In the genomic region with DNA sequence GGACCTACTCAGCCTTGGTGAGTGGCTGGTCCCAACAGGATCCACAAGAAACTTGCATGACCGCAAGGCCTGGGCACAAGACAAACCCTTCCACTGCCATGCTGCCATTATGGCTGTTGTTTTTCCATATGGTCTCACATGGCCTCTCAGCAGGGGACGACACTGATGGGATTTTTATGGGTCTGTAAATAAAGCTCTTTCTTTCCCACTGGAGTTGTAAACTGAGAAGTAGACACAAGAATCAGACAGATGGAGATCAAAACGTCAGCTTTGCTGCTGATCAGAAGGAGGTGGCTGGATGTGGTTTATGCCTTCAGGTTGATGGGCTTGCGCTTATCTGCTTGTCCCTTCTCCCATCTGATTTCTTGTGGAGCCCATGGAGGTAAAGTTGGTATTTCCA, we compare ENCODE assay signal across 14 cellular contexts.
DNase-seq lines count a peak whose midpoint lies in the region; TF ChIP-seq lines count a peak whose summit lies in the region.
"Had no signal": no experiment of that assay in that cellular context is flagged by ENCODE, and none has a peak within 500 bp of the region (broad histone marks: within the 10 kb centered on the region; RNA-seq: fewer than 3 reads in every experiment).

No MANE protein-coding gene starts in this region.

- peaks cover 6% of the 10 kb centered on the region; the same call in 1 of the 2 replicates for H3K4me1 ChIP-seq in HEK293 (ENCODE audit: control insufficient read depth, insufficient read depth, low read length)

- no peak overlapping the region for H3K4me3 Mint-ChIP-seq in activated naive CD4-positive, alpha-beta T cell treated with anti-CD3 and anti-CD28 coated beads, Interleukin-2, amount 10 ng/mL, durations not matched to agents 7 days and 5 days
- H3K4me3 Mint-ChIP-seq: H9; T-helper 2 cell treated with Interferon-gamma antibody and Interleukin-4, amounts not matched to agents 5 μg/mL and 100 μg/mL, for 36 hours had no signal

- no peak overlapping the region for H3K4me3 ChIP-seq in HEK293 (ENCODE audit: low read depth, low read length)

- DNase-seq in COLO668 (lab: John Stamatoyannopoulos, UW; ENCODE audit: unreplicated experiment) (peak; percentile 79), NCI-H2171 (lab: John Stamatoyannopoulos, UW) (peak; percentile 78), NCI-H774 (lab: John Stamatoyannopoulos, UW) (peak; percentile 5), DMS114 treated with DMSO at 0.1 percent for 48 hours (lab: John Stamatoyannopoulos, UW; ENCODE audit: unreplicated experiment) (no peak), NCI-H82 (lab: John Stamatoyannopoulos, UW) (no peak), T1000 (lab: John Stamatoyannopoulos, UW) (no peak)
- DNase-seq in activated naive CD4-positive, alpha-beta T cell treated with anti-CD3 and anti-CD28 coated beads, Interleukin-2, amount 10 ng/mL, durations not matched to agents 7 days and 5 days = no peak
- DNase-seq: C1 segment of cervical spinal cord, DMS53, H9, NCI-H1694, SW 1271 had no signal

- CTCF ChIA-PET in HEK293 (lab: Yijun Ruan, JAX) = no interaction called here
- CTCF ChIA-PET in activated naive CD4-positive, alpha-beta T cell treated with anti-CD3 and anti-CD28 coated beads, Interleukin-2, amount 10 ng/mL, durations not matched to agents 7 days and 5 days (lab: Charles Lee) = no interaction called here

- peak overlapping the region; percentile 54 for H3K27ac ChIP-seq in HEK293 (ENCODE audit: extremely low read depth, low read depth, low read length)

- peaks cover 3% of the 10 kb centered on the region for H3K27me3 Mint-ChIP-seq in activated naive CD4-positive, alpha-beta T cell treated with anti-CD3 and anti-CD28 coated beads, Interleukin-2, amount 10 ng/mL, durations not matched to agents 7 days and 5 days

- POLR2A ChIA-PET in HEK293 (lab: Yijun Ruan, JAX) = no interaction called here

- H3K36me3 Mint-ChIP-seq in activated naive CD4-positive, alpha-beta T cell treated with anti-CD3 and anti-CD28 coated beads, Interleukin-2, amount 10 ng/mL, durations not matched to agents 7 days and 5 days = no peaks in the 10 kb centered on the region

- no peaks in the 10 kb centered on the region for H3K4me1 Mint-ChIP-seq in activated naive CD4-positive, alpha-beta T cell treated with anti-CD3 and anti-CD28 coated beads, Interleukin-2, amount 10 ng/mL, durations not matched to agents 7 days and 5 days
- H3K4me1 Mint-ChIP-seq: H9 had no signal

- no peaks in the 10 kb centered on the region for H3K9me3 ChIP-seq in HEK293 (ENCODE audit: control insufficient read depth, insufficient read depth, low read depth, low read length)

- TF ChIP-seq CTCF in HEK293 (tag by site-specific recombination; IDR thresholded peaks at IDR 0.05) = no peak

- peaks cover 3% of the 10 kb centered on the region for H3K9me3 Mint-ChIP-seq in activated naive CD4-positive, alpha-beta T cell treated with anti-CD3 and anti-CD28 coated beads, Interleukin-2, amount 10 ng/mL, durations not matched to agents 7 days and 5 days

- no peak overlapping the region for H3K27ac Mint-ChIP-seq in activated naive CD4-positive, alpha-beta T cell treated with anti-CD3 and anti-CD28 coated beads, Interleukin-2, amount 10 ng/mL, durations not matched to agents 7 days and 5 days
- H3K27ac Mint-ChIP-seq: H9; T-helper 2 cell treated with Interferon-gamma antibody and Interleukin-4, amounts not matched to agents 5 μg/mL and 100 μg/mL, for 36 hours had no signal

- no peaks in the 10 kb centered on the region for H3K36me3 ChIP-seq in HEK293 (ENCODE audit: control insufficient read depth in 2 of 2, insufficient read depth in 1 of 2, low read length in 2 of 2)

TF ChIP-seq in HEK293, 187 proteins besides CTCF, POLR2A, EP300 and RAD21 (continues in another document):
- TF ChIP-seq, protein P1, sequence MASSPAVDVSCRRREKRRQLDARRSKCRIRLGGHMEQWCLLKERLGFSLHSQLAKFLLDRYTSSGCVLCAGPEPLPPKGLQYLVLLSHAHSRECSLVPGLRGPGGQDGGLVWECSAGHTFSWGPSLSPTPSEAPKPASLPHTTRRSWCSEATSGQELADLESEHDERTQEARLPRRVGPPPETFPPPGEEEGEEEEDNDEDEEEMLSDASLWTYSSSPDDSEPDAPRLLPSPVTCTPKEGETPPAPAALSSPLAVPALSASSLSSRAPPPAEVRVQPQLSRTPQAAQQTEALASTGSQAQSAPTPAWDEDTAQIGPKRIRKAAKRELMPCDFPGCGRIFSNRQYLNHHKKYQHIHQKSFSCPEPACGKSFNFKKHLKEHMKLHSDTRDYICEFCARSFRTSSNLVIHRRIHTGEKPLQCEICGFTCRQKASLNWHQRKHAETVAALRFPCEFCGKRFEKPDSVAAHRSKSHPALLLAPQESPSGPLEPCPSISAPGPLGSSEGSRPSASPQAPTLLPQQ (tag by site-specific recombination; IDR thresholded peaks at IDR 0.05) = 0 out of 2 replicates have a peak, but pooled peaks have one; percentile 25
- TF ChIP-seq, protein P2, sequence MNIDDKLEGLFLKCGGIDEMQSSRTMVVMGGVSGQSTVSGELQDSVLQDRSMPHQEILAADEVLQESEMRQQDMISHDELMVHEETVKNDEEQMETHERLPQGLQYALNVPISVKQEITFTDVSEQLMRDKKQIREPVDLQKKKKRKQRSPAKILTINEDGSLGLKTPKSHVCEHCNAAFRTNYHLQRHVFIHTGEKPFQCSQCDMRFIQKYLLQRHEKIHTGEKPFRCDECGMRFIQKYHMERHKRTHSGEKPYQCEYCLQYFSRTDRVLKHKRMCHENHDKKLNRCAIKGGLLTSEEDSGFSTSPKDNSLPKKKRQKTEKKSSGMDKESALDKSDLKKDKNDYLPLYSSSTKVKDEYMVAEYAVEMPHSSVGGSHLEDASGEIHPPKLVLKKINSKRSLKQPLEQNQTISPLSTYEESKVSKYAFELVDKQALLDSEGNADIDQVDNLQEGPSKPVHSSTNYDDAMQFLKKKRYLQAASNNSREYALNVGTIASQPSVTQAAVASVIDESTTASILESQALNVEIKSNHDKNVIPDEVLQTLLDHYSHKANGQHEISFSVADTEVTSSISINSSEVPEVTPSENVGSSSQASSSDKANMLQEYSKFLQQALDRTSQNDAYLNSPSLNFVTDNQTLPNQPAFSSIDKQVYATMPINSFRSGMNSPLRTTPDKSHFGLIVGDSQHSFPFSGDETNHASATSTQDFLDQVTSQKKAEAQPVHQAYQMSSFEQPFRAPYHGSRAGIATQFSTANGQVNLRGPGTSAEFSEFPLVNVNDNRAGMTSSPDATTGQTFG (tag by site-specific recombination; IDR thresholded peaks at IDR 0.05; ENCODE audit: borderline replicate concordance) = no peak
- no peak for TF ChIP-seq ZNF2 (tag by site-specific recombination; IDR thresholded peaks at IDR 0.05)
- TF ChIP-seq ZNF132 (tag by site-specific recombination; IDR thresholded peaks at IDR 0.05; ENCODE audit: borderline replicate concordance) = no peak
- TF ChIP-seq OSR2 (tag by site-specific recombination; IDR thresholded peaks at IDR 0.05) = peak; percentile 96
- TF ChIP-seq GLI4 (tag by site-specific recombination; IDR thresholded peaks at IDR 0.05) = no peak
- no peak for TF ChIP-seq ZNF791 (tag by site-specific recombination; IDR thresholded peaks at IDR 0.05)
- TF ChIP-seq ZNF561 (tag by site-specific recombination; IDR thresholded peaks at IDR 0.05; ENCODE audit: borderline replicate concordance) = no peak
- TF ChIP-seq KLF10 (tag by site-specific recombination; IDR thresholded peaks at IDR 0.05) = no peak
- TF ChIP-seq, protein P3, sequence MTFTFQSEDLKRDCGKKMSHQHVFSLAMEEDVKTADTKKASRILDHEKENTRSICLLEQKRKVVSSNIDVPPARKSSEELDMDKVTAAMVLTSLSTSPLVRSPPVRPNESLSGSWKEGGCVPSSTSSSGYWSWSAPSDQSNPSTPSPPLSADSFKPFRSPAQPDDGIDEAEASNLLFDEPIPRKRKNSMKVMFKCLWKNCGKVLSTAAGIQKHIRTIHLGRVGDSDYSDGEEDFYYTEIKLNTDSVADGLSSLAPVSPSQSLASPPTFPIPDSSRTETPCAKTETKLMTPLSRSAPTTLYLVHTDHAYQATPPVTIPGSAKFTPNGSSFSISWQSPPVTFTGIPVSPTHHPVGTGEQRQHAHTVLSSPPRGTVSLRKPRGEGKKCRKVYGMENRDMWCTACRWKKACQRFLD (tag by site-specific recombination; IDR thresholded peaks at IDR 0.05) = no peak
- 0 out of 2 replicates have a peak, but pooled peaks have one; percentile 41 for TF ChIP-seq ZNF302 (tag by site-specific recombination; IDR thresholded peaks at IDR 0.05; ENCODE audit: low read depth)
- TF ChIP-seq, protein P4, sequence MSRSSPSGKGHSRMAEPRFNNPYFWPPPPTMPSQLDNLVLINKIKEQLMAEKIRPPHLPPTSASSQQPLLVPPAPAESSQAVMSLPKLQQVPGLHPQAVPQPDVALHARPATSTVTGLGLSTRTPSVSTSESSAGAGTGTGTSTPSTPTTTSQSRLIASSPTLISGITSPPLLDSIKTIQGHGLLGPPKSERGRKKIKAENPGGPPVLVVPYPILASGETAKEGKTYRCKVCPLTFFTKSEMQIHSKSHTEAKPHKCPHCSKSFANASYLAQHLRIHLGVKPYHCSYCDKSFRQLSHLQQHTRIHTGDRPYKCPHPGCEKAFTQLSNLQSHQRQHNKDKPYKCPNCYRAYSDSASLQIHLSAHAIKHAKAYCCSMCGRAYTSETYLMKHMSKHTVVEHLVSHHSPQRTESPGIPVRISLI (tag by site-specific recombination; IDR thresholded peaks at IDR 0.05) = no peak

Comparison
In these comparisons a context has a peak if more than half of its experiments do, and no peak if none do; other contexts are left out.
1. DNase-seq: peak in COLO668 (single experiment), NCI-H2171 (single experiment) and NCI-H774 (single experiment); none in activated naive CD4-positive, alpha-beta T cell treated with anti-CD3 and anti-CD28 coated beads, Interleukin-2, amount 10 ng/mL, durations not matched to agents 7 days and 5 days (single experiment), DMS114 treated with DMSO at 0.1 percent for 48 hours (single experiment), NCI-H82 (single experiment) and T1000 (single experiment).